Comparison of ENCODE assay signal across 8 cellular contexts in the genomic region with DNA sequence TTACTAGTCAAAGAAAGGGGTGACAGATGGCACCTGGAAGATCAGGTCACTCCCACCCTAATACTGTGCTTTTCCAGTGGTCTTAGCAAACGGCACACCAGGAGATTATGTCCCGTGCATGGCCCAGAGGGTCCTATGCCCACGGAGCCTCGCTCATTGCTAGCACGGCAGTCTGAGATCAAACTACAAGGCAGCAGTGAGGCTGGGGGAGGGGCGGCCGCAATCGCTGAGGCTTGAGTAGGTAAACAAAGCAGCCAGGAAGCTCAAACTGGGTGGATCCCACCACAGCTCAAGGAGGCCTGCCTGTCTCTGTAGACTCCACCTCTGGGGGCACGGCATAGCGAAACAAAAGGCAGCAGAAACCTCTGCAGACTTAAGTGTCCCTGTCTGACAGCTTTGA. TPM values are rescaled to one million over a fixed set of nuclear protein-coding genes. Genes with fewer than 3 reads are reported as not detected.
A peak's percentile ranks its signal among the peaks of the same experiment; 100 is the strongest.
DNase-seq lines count a peak whose midpoint lies in the region; ATAC-seq, FAIRE-seq and TF ChIP-seq lines count a peak whose summit lies in the region.
"Not testable (repeated sequence)": the region's sequence is repeated elsewhere in the genome, so short reads cannot be mapped to it uniquely, and the experiment has no call there.

No MANE protein-coding gene starts in this region.

- intact Hi-C loops in PC-9 (cut with micrococcal nuclease; ENCODE audit: unreplicated experiment); K562 (cut with micrococcal nuclease); mucosa of descending colon (cut with DNase I, micrococcal nuclease); stomach (cut with DNase I; ENCODE audit: low total_unique reads): not testable (repeated sequence)

- H3K4me3 ChIP-seq in A549, PC-9, K562, mucosa of descending colon, stomach: not testable (repeated sequence)

- BruUV-seq in PC-9 (replicated peaks; lab: Mats Ljungman, UMichigan); K562 (replicated peaks; lab: Mats Ljungman, UMichigan): not testable (repeated sequence)

- WGBS in A549 (ENCODE audit: missing lambda C conversion rate): 16% methylated on average over 5 of the region's 10 CpGs
- 15% methylated on average over 10 of the region's 10 CpGs for WGBS in K562 (ENCODE audit: insufficient coverage, low coverage, missing lambda C conversion rate)
- 37 to 75% (median 70%) methylated on average over 10 of the region's 10 CpGs for WGBS in stomach, 5 donors

- TF ChIP-seq CTCF in A549 (IDR thresholded peaks at IDR 0.05); PC-9 (conservative IDR thresholded peaks at IDR 0.05); K562 (IDR thresholded peaks at IDR 0.05 in 2 of 3, conservative IDR thresholded peaks at IDR 0.05 in 1 of 3; ENCODE audit: insufficient read depth in 2 of 3, low read depth in 1 of 3, low read length in 3 of 3); mucosa of descending colon (IDR thresholded peaks at IDR 0.05); stomach (IDR thresholded peaks at IDR 0.05): not testable (repeated sequence)

- POLR2A ChIA-PET in A549 (lab: Yijun Ruan, JAX); PC-9 (lab: Charles Lee; ENCODE audit: unreplicated experiment); activated CD4-positive, alpha-beta memory T cell treated with anti-CD3 and anti-CD28 coated beads, Interleukin-2, amount 10 ng/mL, durations not matched to agents 7 days and 5 days (lab: Charles Lee): not testable (repeated sequence)
- POLR2A ChIA-PET in K562 (lab: Yijun Ruan, JAX): interaction anchor here (0.6 to 1.6 kb wide), 4 partner anchors 13 to 667 kb away, joined by 3 to 5 read pairs (median 3); no protein-coding TSS in a partner anchor

- peak overlapping the region; percentile 30; the same call in 1 of the 3 replicates for H3K4me2 ChIP-seq in A549
- peak overlapping the region; percentile 47 for H3K4me2 ChIP-seq in PC-9
- not testable (repeated sequence) for H3K4me2 ChIP-seq in K562 (ENCODE audit: insufficient read depth, low read length)

- H3K36me3 ChIP-seq in PC-9 (ENCODE audit: low read depth); K562 (ENCODE audit: control insufficient read depth, insufficient read depth, low read length); mucosa of descending colon (ENCODE audit: low read depth); stomach: not testable (repeated sequence)

- peak overlapping the region; percentile 22 to 88 (median 75) for H3K4me3 Mint-ChIP-seq in IgD-negative memory B cell
- H3K4me3 Mint-ChIP-seq in activated CD4-positive, alpha-beta memory T cell treated with anti-CD3 and anti-CD28 coated beads, Interleukin-2, amount 10 ng/mL, durations not matched to agents 7 days and 5 days: not testable (repeated sequence)

- not testable (repeated sequence) for ATAC-seq in A549, K562, mucosa of descending colon

- not testable (repeated sequence) for H3K27me3 ChIP-seq in PC-9 (ENCODE audit: insufficient read depth, low read depth); K562 (ENCODE audit: control insufficient read depth in 2 of 2, insufficient read depth in 2 of 2, low read length in 2 of 2); stomach

- H3K36me3 Mint-ChIP-seq in IgD-negative memory B cell; activated CD4-positive, alpha-beta memory T cell treated with anti-CD3 and anti-CD28 coated beads, Interleukin-2, amount 10 ng/mL, durations not matched to agents 7 days and 5 days (ENCODE audit: low read depth): not testable (repeated sequence)

- H3K4me1 ChIP-seq in A549; PC-9 (replicated peaks; ENCODE audit: insufficient read depth); K562 (replicated peaks in 1 of 2; ENCODE audit: control insufficient read depth in 2 of 2, insufficient read depth in 2 of 2, low read length in 2 of 2); mucosa of descending colon (ENCODE audit: low read depth); stomach: not testable (repeated sequence)

- FAIRE-seq in A549 (lab: Jason Lieb, UNC); K562 (lab: Jason Lieb, UNC): not testable (repeated sequence)

- H3K9me2 ChIP-seq in PC-9 (ENCODE audit: insufficient read depth): not testable (repeated sequence)

- H3K9me1 ChIP-seq in K562 (ENCODE audit: control insufficient read depth, insufficient read depth, low read length): not testable (repeated sequence)

- not testable (repeated sequence) for TF ChIP-seq POLR2A in A549 (IDR thresholded peaks at IDR 0.05; ENCODE audit: low read length); K562 (conservative IDR thresholded peaks at IDR 0.05); stomach (IDR thresholded peaks at IDR 0.05)

- H3K9me3 ChIP-seq in A549; PC-9 (ENCODE audit: insufficient read depth, low read depth); K562 (replicated peaks; ENCODE audit: control insufficient read depth, insufficient read depth, low read depth, low read length); mucosa of descending colon; stomach: not testable (repeated sequence)

- not testable (repeated sequence) for TF ChIP-seq RAD21 in A549 (conservative IDR thresholded peaks at IDR 0.05 in 1 of 2, IDR thresholded peaks at IDR 0.05 in 1 of 2); K562 (CRISPR knock-in tag; conservative IDR thresholded peaks at IDR 0.05 in 1 of 2, IDR thresholded peaks at IDR 0.05 in 1 of 2)

- not testable (repeated sequence) for H3K27ac ChIP-seq in A549; PC-9; K562 (ENCODE audit: extremely low read depth, low read depth, low read length); stomach

- H3K4me1 Mint-ChIP-seq in IgD-negative memory B cell: peaks cover 25 to 28% (median 27%) of the 10 kb centered on the region in 3 donors
- H3K4me1 Mint-ChIP-seq in activated CD4-positive, alpha-beta memory T cell treated with anti-CD3 and anti-CD28 coated beads, Interleukin-2, amount 10 ng/mL, durations not matched to agents 7 days and 5 days: peaks cover 24% of the 10 kb centered on the region

- not testable (repeated sequence) for H2AFZ ChIP-seq in PC-9
- H2AFZ ChIP-seq in K562 (ENCODE audit: low read depth, low read length): peak overlapping the region; percentile 75

- not testable (repeated sequence) for H3F3A ChIP-seq in PC-9 (ENCODE audit: insufficient read depth, low read depth)

- not testable (repeated sequence) for H4K20me1 ChIP-seq in PC-9 (ENCODE audit: insufficient read depth); K562 (replicated peaks; ENCODE audit: control insufficient read depth, insufficient read depth, low read length)

- H3K27ac Mint-ChIP-seq in IgD-negative memory B cell: peak overlapping the region in 1 of 3 donors; percentile 19
- not testable (repeated sequence) for H3K27ac Mint-ChIP-seq in activated CD4-positive, alpha-beta memory T cell treated with anti-CD3 and anti-CD28 coated beads, Interleukin-2, amount 10 ng/mL, durations not matched to agents 7 days and 5 days

- H3K9ac ChIP-seq in K562 (ENCODE audit: insufficient read depth in 1 of 2, low read depth in 2 of 2, low read length in 2 of 2): not testable (repeated sequence)

- in situ Hi-C loops in K562 (cut with MboI): not testable (repeated sequence)

- CTCF ChIA-PET in A549 (lab: Yijun Ruan, JAX): interaction anchor here (1.5 kb wide), 1 partner anchor 12 kb away, joined by 5 read pairs; no protein-coding TSS in a partner anchor
- CTCF ChIA-PET in PC-9 (lab: Charles Lee); activated CD4-positive, alpha-beta memory T cell treated with anti-CD3 and anti-CD28 coated beads, Interleukin-2, amount 10 ng/mL, durations not matched to agents 7 days and 5 days (lab: Charles Lee); K562 (lab: Yijun Ruan, JAX; ENCODE audit: low intra/inter-chr PET ratio): not testable (repeated sequence)

- TF ChIP-seq EP300 in A549 (IDR thresholded peaks at IDR 0.05); K562 (IDR thresholded peaks at IDR 0.05; ENCODE audit: low read length); stomach (IDR thresholded peaks at IDR 0.05): not testable (repeated sequence)

- peaks cover 17% of the 10 kb centered on the region for H3K27me3 Mint-ChIP-seq in IgD-negative memory B cell
- peaks cover 45% of the 10 kb centered on the region for H3K27me3 Mint-ChIP-seq in activated CD4-positive, alpha-beta memory T cell treated with anti-CD3 and anti-CD28 coated beads, Interleukin-2, amount 10 ng/mL, durations not matched to agents 7 days and 5 days

- not testable (repeated sequence) for H3K79me2 ChIP-seq in PC-9 (ENCODE audit: low read depth); K562 (ENCODE audit: control insufficient read depth, insufficient read depth, low read length)

- DNase-seq in A549 (ENCODE audit: low read depth in 1 of 2, low spot score in 1 of 2): not testable (repeated sequence)
- DNase-seq in CMK (ENCODE audit: low read depth) (peak; percentile 15), PC-9 (peak; percentile 9 to 16), K562 (ENCODE audit: extremely low read depth in 1 of 4, low spot score in 3 of 4) (peak in 1 of 4 experiments; percentile 52), mucosa of descending colon (peak; percentile 31 to 57 (median 38)), stomach (peak; percentile 27)
- peak; percentile 21 for DNase-seq in activated CD4-positive, alpha-beta memory T cell treated with anti-CD3 and anti-CD28 coated beads, Interleukin-2, amount 10 ng/mL, durations not matched to agents 7 days and 5 days

- H3K9me3 Mint-ChIP-seq in IgD-negative memory B cell; activated CD4-positive, alpha-beta memory T cell treated with anti-CD3 and anti-CD28 coated beads, Interleukin-2, amount 10 ng/mL, durations not matched to agents 7 days and 5 days: not testable (repeated sequence)

RNA-seq across cellular contexts. Expression of gene ASAH2, which starts 11.3 kb away (rescaled TPM):
- 4.8 and 5.9 TPM in 2 replicates for polyA plus RNA-seq in A549 (2011; rRNA removed)
- 0.52 and 1.1 TPM in 2 replicates for polyA plus RNA-seq in A549 (2012; cell fraction: cytosol; rRNA removed)
- 0.01 and 0.61 TPM in 2 replicates for polyA plus RNA-seq in A549 (2012; cell fraction: nucleus; rRNA removed)
- 0.17 to 0.63 TPM (median 0.21 TPM) in 3 replicates for polyA plus RNA-seq in A549 (2017; fragmentation: RNase III; extraction: RNeasy Plus Mini Kit Qiagen cat#74134 plus additional on column Dnase treatment)
- polyA minus RNA-seq in A549 (2011; rRNA and poly(A)+ RNA removed): 1.4 and 6.2 TPM in 2 replicates
- 1.5 TPM for polyA plus RNA-seq in IgD-negative memory B cell
- 0.80 and 8.3 TPM in 2 replicates for total RNA-seq in PC-9 (2021)
- 1 to 10 TPM; 2.1 to 3.6 TPM for total RNA-seq in activated CD4-positive, alpha-beta memory T cell treated with anti-CD3 and anti-CD28 coated beads, Interleukin-2, amount 10 ng/mL, durations not matched to agents 7 days and 5 days
- 1.2 and 1.3 TPM in 2 replicates for total RNA-seq in K562 (2011; cell fraction: chromatin; rRNA removed; ENCODE audit: low replicate concordance)
- 0.17 and 1.3 TPM in 2 replicates for total RNA-seq in K562 (2011; cell fraction: nucleolus; rRNA removed)
- total RNA-seq in K562 (2011; cell fraction: nucleoplasm; rRNA removed): 0.66 and 1.8 TPM in 2 replicates
- 2.5 and 6.5 TPM in 2 replicates for total RNA-seq in K562 (2014; rRNA removed)
- total RNA-seq in K562 (2014; rRNA removed; fragmentation: Illumina TruSeq; extraction: Trizol): 5.5 and 6.5 TPM in 2 replicates
- total RNA-seq in K562 (2015; rRNA removed; fragmentation: Illumina TruSeq; extraction: Trizol): 2.7 and 3.5 TPM in 2 replicates
- total RNA-seq in K562 (2021): 7.6 and 11.8 TPM in 2 replicates
- 8.6 and 8.7 TPM in 2 replicates for polyA plus RNA-seq in K562 (2011; rRNA removed)
- polyA plus RNA-seq in K562 (2011; cell fraction: cytosol; rRNA removed): 0.54 and 4.2 TPM in 2 replicates
- polyA plus RNA-seq in K562 (2011; cell fraction: nucleus; rRNA removed): 13.6 and 15.9 TPM in 2 replicates
- 4.9 and 5.0 TPM in 2 replicates for polyA plus RNA-seq in K562 (2012)
- 7.7 and 8.3 TPM in 2 replicates for polyA plus RNA-seq in K562 (2014; fragmentation: Illumina TruSeq; extraction: Trizol)
- 10 to 100 TPM in 1 of 2 experiments, 1 to 10 TPM in 1; 8.5 to 12.0 TPM for polyA plus RNA-seq in K562 (2014; fragmentation: Nextera tagmentation; extraction: Ambion mirVana)
- polyA plus RNA-seq in K562 (2014; rRNA removed): 8.4 and 11.0 TPM in 2 replicates
- polyA minus RNA-seq in K562 (2011; rRNA and poly(A)+ RNA removed): 9.9 and 11.4 TPM in 2 replicates
- polyA minus RNA-seq in K562 (2011; cell fraction: cytosol; rRNA and poly(A)+ RNA removed): 0.64 and 4.3 TPM in 2 replicates
- 1.2 and 1.8 TPM in 2 replicates for polyA minus RNA-seq in K562 (2011; cell fraction: nucleus; rRNA and poly(A)+ RNA removed)
- total RNA-seq in mucosa of descending colon: 1 to 10 TPM; 2.1 to 4.4 (median 2.6) TPM
- total RNA-seq in stomach: 10 to 100 TPM in 1 of 5 donors, 1 to 10 TPM in 2, under 1 TPM in 2; 0.29 to 22.8 (median 2.8) TPM
- polyA plus RNA-seq in stomach: under 1 TPM; 0.20 to 0.37 (median 0.31) TPM
